1 cellular context compared by ENCODE assay signal in the genomic region with DNA sequence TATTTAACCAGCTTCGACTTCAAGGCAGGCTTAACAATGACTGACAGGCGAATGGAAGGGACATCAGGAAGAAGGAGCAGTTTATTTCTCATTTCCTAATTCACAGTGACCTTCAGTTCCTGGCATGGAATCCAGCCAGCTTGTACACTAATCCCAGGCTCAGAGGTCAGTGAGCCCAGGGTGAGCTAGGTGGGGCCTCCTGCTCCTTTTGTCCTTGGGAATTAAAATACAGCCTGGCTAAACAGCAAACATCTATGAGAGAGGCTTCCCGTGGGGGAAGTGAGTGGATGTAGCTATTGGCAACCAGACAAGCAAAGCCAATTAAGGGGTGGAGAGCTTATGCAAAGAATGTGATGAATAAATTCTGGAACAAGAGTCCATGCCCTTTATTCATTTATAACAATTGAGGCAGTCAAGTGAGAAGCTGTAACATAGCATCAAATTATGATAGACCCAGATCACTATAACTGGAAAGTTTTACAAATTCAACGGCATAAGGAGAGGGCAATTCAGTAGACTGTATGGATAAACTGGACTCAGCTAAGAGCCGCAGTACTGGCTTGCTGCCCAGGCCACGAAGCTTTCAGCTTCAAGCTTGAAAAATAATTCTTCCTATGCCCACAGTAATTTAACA.
TF ChIP-seq lines count a peak whose summit lies in the region.

No MANE protein-coding gene starts in this region.

TF ChIP-seq in IMR-90, 13 proteins besides CTCF, POLR2A, EP300 and RAD21 (continued from another document):
- TF ChIP-seq, protein P1, sequence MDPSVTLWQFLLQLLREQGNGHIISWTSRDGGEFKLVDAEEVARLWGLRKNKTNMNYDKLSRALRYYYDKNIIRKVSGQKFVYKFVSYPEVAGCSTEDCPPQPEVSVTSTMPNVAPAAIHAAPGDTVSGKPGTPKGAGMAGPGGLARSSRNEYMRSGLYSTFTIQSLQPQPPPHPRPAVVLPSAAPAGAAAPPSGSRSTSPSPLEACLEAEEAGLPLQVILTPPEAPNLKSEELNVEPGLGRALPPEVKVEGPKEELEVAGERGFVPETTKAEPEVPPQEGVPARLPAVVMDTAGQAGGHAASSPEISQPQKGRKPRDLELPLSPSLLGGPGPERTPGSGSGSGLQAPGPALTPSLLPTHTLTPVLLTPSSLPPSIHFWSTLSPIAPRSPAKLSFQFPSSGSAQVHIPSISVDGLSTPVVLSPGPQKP (IDR thresholded peaks at IDR 0.05; ENCODE audit: borderline replicate concordance, low read depth, low read length) = no peak
- TF ChIP-seq NFE2L2 (IDR thresholded peaks at IDR 0.05; ENCODE audit: low read depth, low read length) (no peak), USF2 (IDR thresholded peaks at IDR 0.05; ENCODE audit: low read depth, low read length) (no peak), CEBPB (IDR thresholded peaks at IDR 0.05; ENCODE audit: low read depth, low read length) (no peak), BHLHE40 (IDR thresholded peaks at IDR 0.05; ENCODE audit: low read depth, low read length) (no peak), CHD1 (IDR thresholded peaks at IDR 0.05; ENCODE audit: low read depth, low read length) (no peak), RFX5 (IDR thresholded peaks at IDR 0.05; ENCODE audit: low read depth, low read length) (no peak), SMC3 (IDR thresholded peaks at IDR 0.05; ENCODE audit: low read depth, low read length) (no peak), MXI1 (IDR thresholded peaks at IDR 0.05; ENCODE audit: borderline replicate concordance, low read depth, low read length) (no peak)
